8 cellular contexts compared by ENCODE assay signal in genomic region chr2:151947524-151948165, GRCh38.
A peak's percentile ranks its signal among the peaks of the same experiment; 100 is the strongest.
DNase-seq lines count a peak whose midpoint lies in the region; ATAC-seq lines count a peak whose summit lies in the region.

No MANE protein-coding gene starts in this region.

- CTCF ChIA-PET in activated CD4-positive, alpha-beta T cell treated with anti-CD3 and anti-CD28 coated beads, Interleukin-2, amount 10 ng/mL, durations not matched to agents 7 days and 5 days (lab: Charles Lee), result no interaction called here

- H3K27ac Mint-ChIP-seq in naive B cell, result peak overlapping the region in 2 of 6 donors; percentile 13 to 40
- H3K27ac Mint-ChIP-seq in effector memory CD8-positive, alpha-beta T cell, result no peak overlapping the region
- no peak overlapping the region for H3K27ac Mint-ChIP-seq in activated CD4-positive, alpha-beta T cell treated with anti-CD3 and anti-CD28 coated beads, Interleukin-2, amount 10 ng/mL, durations not matched to agents 7 days and 5 days
- no peak overlapping the region for H3K27ac Mint-ChIP-seq in activated CD4-positive, alpha-beta T cell treated with anti-CD3 and anti-CD28 coated beads, Interleukin-2, amount 10 ng/mL, durations not matched to agents 24 days and 14 days

- H3K4me1 Mint-ChIP-seq in naive B cell, result peaks cover 11 to 18% (median 17%) of the 10 kb centered on the region in 3 donors
- peaks cover 7 to 9% of the 10 kb centered on the region in 2 donors for H3K4me1 Mint-ChIP-seq in effector memory CD8-positive, alpha-beta T cell (ENCODE audit: low read depth in 2 of 2)
- no peaks in the 10 kb centered on the region for H3K4me1 Mint-ChIP-seq in activated CD4-positive, alpha-beta T cell treated with anti-CD3 and anti-CD28 coated beads, Interleukin-2, amount 10 ng/mL, durations not matched to agents 7 days and 5 days
- H3K4me1 Mint-ChIP-seq in activated CD4-positive, alpha-beta T cell treated with anti-CD3 and anti-CD28 coated beads, Interleukin-2, amount 10 ng/mL, durations not matched to agents 24 days and 14 days, result no peaks in the 10 kb centered on the region

- POLR2A ChIA-PET in activated CD4-positive, alpha-beta T cell treated with anti-CD3 and anti-CD28 coated beads, Interleukin-2, amount 10 ng/mL, durations not matched to agents 7 days and 5 days (lab: Charles Lee), result no interaction called here

- intact Hi-C loops in activated CD4-positive, alpha-beta T cell treated with anti-CD3 and anti-CD28 coated beads, Interleukin-2, amount 10 ng/mL, durations not matched to agents 24 days and 14 days (cut with micrococcal nuclease), result no loop called here

- DNase-seq in KBM-7 (peak; percentile 3), naive B cell (peak; percentile 1)
- DNase-seq in effector memory CD8-positive, alpha-beta T cell, result no peak
- DNase-seq in activated CD4-positive, alpha-beta T cell treated with anti-CD3 and anti-CD28 coated beads, Interleukin-2, amount 10 ng/mL, durations not matched to agents 7 days and 5 days, result no peak
- DNase-seq in activated CD4-positive, alpha-beta T cell treated with anti-CD3 and anti-CD28 coated beads, Interleukin-2, amount 10 ng/mL, durations not matched to agents 24 days and 14 days, result no peak

- H3K36me3 Mint-ChIP-seq in naive B cell, result peaks cover 9 to 10% of the 10 kb centered on the region in 2 donors
- no peaks in the 10 kb centered on the region for H3K36me3 Mint-ChIP-seq in effector memory CD8-positive, alpha-beta T cell (ENCODE audit: insufficient read depth)
- no peaks in the 10 kb centered on the region for H3K36me3 Mint-ChIP-seq in activated CD4-positive, alpha-beta T cell treated with anti-CD3 and anti-CD28 coated beads, Interleukin-2, amount 10 ng/mL, durations not matched to agents 7 days and 5 days (ENCODE audit: low read depth)
- H3K36me3 Mint-ChIP-seq in activated CD4-positive, alpha-beta T cell treated with anti-CD3 and anti-CD28 coated beads, Interleukin-2, amount 10 ng/mL, durations not matched to agents 24 days and 14 days (ENCODE audit: low read depth), result no peaks in the 10 kb centered on the region

- ATAC-seq in GM19395 (IDR thresholded peaks at IDR 0.05; ENCODE audit: unreplicated experiment) (peak; percentile 55), naive B cell (ENCODE audit: low read depth in 2 of 2) (peak in 1 of 2 donors; percentile 45)
- ATAC-seq in effector memory CD8-positive, alpha-beta T cell (replicated peaks), result no peak
- ATAC-seq in activated CD4-positive, CD25-positive, alpha-beta regulatory T cell treated with anti-CD3 and anti-CD28 coated beads, Interleukin-2, amount 50 U/mL, for 24 hours, result no peak

- peaks cover 0 to 26% (median 0%) of the 10 kb centered on the region in 3 donors for H3K27me3 Mint-ChIP-seq in naive B cell
- H3K27me3 Mint-ChIP-seq in effector memory CD8-positive, alpha-beta T cell, result peaks cover 31 to 44% of the 10 kb centered on the region in 2 donors
- peaks cover 4% of the 10 kb centered on the region for H3K27me3 Mint-ChIP-seq in activated CD4-positive, alpha-beta T cell treated with anti-CD3 and anti-CD28 coated beads, Interleukin-2, amount 10 ng/mL, durations not matched to agents 7 days and 5 days
- peaks cover 2% of the 10 kb centered on the region for H3K27me3 Mint-ChIP-seq in activated CD4-positive, alpha-beta T cell treated with anti-CD3 and anti-CD28 coated beads, Interleukin-2, amount 10 ng/mL, durations not matched to agents 24 days and 14 days

- H3K27ac ChIP-seq in cingulate gyrus (ENCODE audit: low read depth, low read length), result peak overlapping the region; percentile 43

- peaks cover 3 to 18% (median 8%) of the 10 kb centered on the region in 7 donors for H3K9me3 Mint-ChIP-seq in naive B cell
- H3K9me3 Mint-ChIP-seq in effector memory CD8-positive, alpha-beta T cell, result peaks cover 6% of the 10 kb centered on the region in 2 donors
- peaks cover 6% of the 10 kb centered on the region for H3K9me3 Mint-ChIP-seq in activated CD4-positive, alpha-beta T cell treated with anti-CD3 and anti-CD28 coated beads, Interleukin-2, amount 10 ng/mL, durations not matched to agents 7 days and 5 days
- peaks cover 5% of the 10 kb centered on the region for H3K9me3 Mint-ChIP-seq in activated CD4-positive, alpha-beta T cell treated with anti-CD3 and anti-CD28 coated beads, Interleukin-2, amount 10 ng/mL, durations not matched to agents 24 days and 14 days

- peak overlapping the region in 7 of 8 donors; percentile 6 to 83 (median 67) for H3K4me3 Mint-ChIP-seq in naive B cell
- H3K4me3 Mint-ChIP-seq in effector memory CD8-positive, alpha-beta T cell, result peak overlapping the region in 1 of 2 donors; percentile 41
- H3K4me3 Mint-ChIP-seq in activated CD4-positive, alpha-beta T cell treated with anti-CD3 and anti-CD28 coated beads, Interleukin-2, amount 10 ng/mL, durations not matched to agents 7 days and 5 days, result no peak overlapping the region
- no peak overlapping the region for H3K4me3 Mint-ChIP-seq in activated CD4-positive, alpha-beta T cell treated with anti-CD3 and anti-CD28 coated beads, Interleukin-2, amount 10 ng/mL, durations not matched to agents 24 days and 14 days

- in situ Hi-C loops in KBM-7 (cut with MboI; ENCODE audit: low pct_unique_long_range_greater_than_20kb, low sequenced_read_pairs), result no loop called here

Comparison
In these comparisons a context has a peak if more than half of its experiments do, and no peak if none do; other contexts are left out.
1. DNase-seq: peak in KBM-7 (single experiment) and naive B cell (single experiment); none in effector memory CD8-positive, alpha-beta T cell (0 of 3), activated CD4-positive, alpha-beta T cell treated with anti-CD3 and anti-CD28 coated beads, Interleukin-2, amount 10 ng/mL, durations not matched to agents 7 days and 5 days (single experiment) and activated CD4-positive, alpha-beta T cell treated with anti-CD3 and anti-CD28 coated beads, Interleukin-2, amount 10 ng/mL, durations not matched to agents 24 days and 14 days (single experiment).
2. H3K4me3 Mint-ChIP-seq: peak in naive B cell (7 of 8); none in activated CD4-positive, alpha-beta T cell treated with anti-CD3 and anti-CD28 coated beads, Interleukin-2, amount 10 ng/mL, durations not matched to agents 7 days and 5 days (single experiment) and activated CD4-positive, alpha-beta T cell treated with anti-CD3 and anti-CD28 coated beads, Interleukin-2, amount 10 ng/mL, durations not matched to agents 24 days and 14 days (single experiment).